20 cellular contexts compared by ENCODE assay signal in genomic region chr11:47007579-47007978, GRCh38.
A peak's percentile ranks its signal among the peaks of the same experiment; 100 is the strongest.
DNase-seq lines count a peak whose midpoint lies in the region; ATAC-seq, FAIRE-seq and TF ChIP-seq lines count a peak whose summit lies in the region.
"Had no signal": no experiment of that assay in that cellular context is flagged by ENCODE, and none has a peak within 500 bp of the region (broad histone marks: within the 10 kb centered on the region; RNA-seq: fewer than 3 reads in every experiment).

No MANE protein-coding gene starts in this region.

- H2AK5ac ChIP-seq in mesenchymal stem cell (ENCODE audit: low read length, severe bottlenecking) = no peak overlapping the region

- DNase-seq in BE2C (peak; percentile 28), NCI-H446 (lab: John Stamatoyannopoulos, UW) (peak; percentile 10 to 41), SK-N-DZ (ENCODE audit: low spot score) (peak; percentile 33), mesenchymal stem cell (peak; percentile 21), islet precursor cell (no peak), small intestine (no peak)
- DNase-seq: C1 segment of cervical spinal cord, DMS53, H7, MG63, NCI-H1092, NCI-H146, NCI-H2081, NCI-H2227 treated with DMSO at 0.1 percent for 48 hours, Peyer's patch, Right ventricle myocardium superior had no signal

- H2BK12ac ChIP-seq in mesenchymal stem cell (ENCODE audit: low read length in 2 of 2) = no peak overlapping the region

- no peak overlapping the region for H2AFZ ChIP-seq in mesenchymal stem cell (ENCODE audit: low read depth, low read length)

- no peak overlapping the region for H3K14ac ChIP-seq in mesenchymal stem cell (ENCODE audit: low read length in 2 of 2)

- H3K27ac ChIP-seq in mesenchymal stem cell (ENCODE audit: low read length, poor library complexity, severe bottlenecking) (no peak overlapping the region), small intestine (ENCODE audit: low read depth in 1 of 2, low read length in 1 of 2) (no peak overlapping the region)
- H3K27ac ChIP-seq: KMS-11, Peyer's patch had no signal

- H3K4ac ChIP-seq in mesenchymal stem cell (ENCODE audit: low read depth in 1 of 2, low read length in 2 of 2) = no peak overlapping the region

- no peak for FAIRE-seq in small intestine (lab: Jason Lieb, UNC)
- FAIRE-seq: A204.1 had no signal

- H3K79me1 ChIP-seq in mesenchymal stem cell (replicated peaks; ENCODE audit: low read length, poor library complexity, severe bottlenecking) = peaks cover 15% of the 10 kb centered on the region

- TF ChIP-seq CTCF in BE2C (IDR thresholded peaks at IDR 0.05; ENCODE audit: low read depth, low read length) = no peak

- no peak overlapping the region for H3K4me2 ChIP-seq in mesenchymal stem cell (ENCODE audit: low read length, poor library complexity, severe bottlenecking)
- H3K4me2 ChIP-seq: KMS-11 had no signal

- H3K27me3 ChIP-seq in BE2C (no peaks in the 10 kb centered on the region), mesenchymal stem cell (ENCODE audit: control insufficient read depth in 1 of 2, insufficient read depth in 1 of 2, low read length in 2 of 2) (no peaks in the 10 kb centered on the region), small intestine (ENCODE audit: control insufficient read depth in 2 of 2, insufficient read depth in 2 of 2, low read length in 2 of 2) (no peaks in the 10 kb centered on the region)
- H3K27me3 ChIP-seq: MG63, Peyer's patch had no signal

- ATAC-seq in GM18511 (IDR thresholded peaks at IDR 0.05; ENCODE audit: unreplicated experiment) (no peak), HG02588 (IDR thresholded peaks at IDR 0.05; ENCODE audit: unreplicated experiment) (no peak)

- no peak overlapping the region for H2BK15ac ChIP-seq in mesenchymal stem cell (ENCODE audit: low read depth, poor library complexity, severe bottlenecking)

- no peak overlapping the region for H3K9ac ChIP-seq in mesenchymal stem cell (ENCODE audit: low read length)
- H3K9ac ChIP-seq: KMS-11 had no signal

- H3K9me3 ChIP-seq in BE2C (no peaks in the 10 kb centered on the region), mesenchymal stem cell (ENCODE audit: control insufficient read depth, low read length) (no peaks in the 10 kb centered on the region), small intestine (ENCODE audit: control insufficient read depth, low read depth) (no peaks in the 10 kb centered on the region)
- H3K9me3 ChIP-seq: MG63, Peyer's patch had no signal

- H3K36me3 ChIP-seq in BE2C (no peaks in the 10 kb centered on the region), mesenchymal stem cell (ENCODE audit: control insufficient read depth in 1 of 2, insufficient read depth in 2 of 2, low read depth in 1 of 2, low read length in 2 of 2) (no peaks in the 10 kb centered on the region), small intestine (ENCODE audit: control insufficient read depth in 2 of 2, insufficient read depth in 2 of 2, low read length in 2 of 2) (no peaks in the 10 kb centered on the region)
- H3K36me3 ChIP-seq: MG63, Peyer's patch had no signal

- H3K4me3 ChIP-seq in BE2C (ENCODE audit: low read depth, low read length) = no peak overlapping the region
- H3K4me3 ChIP-seq in mesenchymal stem cell (ENCODE audit: insufficient read depth in 1 of 2, low read depth in 1 of 2, low read length in 2 of 2) = no peak overlapping the region
- H3K4me3 ChIP-seq in small intestine (ENCODE audit: low read depth in 1 of 2, low read length in 2 of 2) = no peak overlapping the region
- H3K4me3 ChIP-seq: MG63, Peyer's patch had no signal

- no peak overlapping the region for H3K18ac ChIP-seq in mesenchymal stem cell (ENCODE audit: low read depth in 1 of 2, low read length in 2 of 2)

- H3K23ac ChIP-seq in mesenchymal stem cell (ENCODE audit: low read length in 2 of 2) = no peak overlapping the region

- H3K4me1 ChIP-seq in BE2C (no peaks in the 10 kb centered on the region; the same call in 1 of the 2 replicates), mesenchymal stem cell (ENCODE audit: control insufficient read depth, insufficient read depth, low read depth, low read length) (peaks cover 3% of the 10 kb centered on the region), small intestine (ENCODE audit: control insufficient read depth in 2 of 2, insufficient read depth in 1 of 2, low read depth in 1 of 2, low read length in 1 of 2) (peaks cover 0 to 6% of the 10 kb centered on the region in 2 donors)

- no peak overlapping the region for H2BK5ac ChIP-seq in mesenchymal stem cell (ENCODE audit: low read depth, low read length, poor library complexity, severe bottlenecking)

- no peak overlapping the region for H4K91ac ChIP-seq in mesenchymal stem cell (ENCODE audit: low read length)

- 69% methylated on average over 2 of the region's 2 CpGs for WGBS in mesenchymal stem cell
- WGBS in small intestine, 3 donors = 46 to 57% (median 53%) methylated on average over 2 of the region's 2 CpGs

- no peak overlapping the region for H2BK120ac ChIP-seq in mesenchymal stem cell (ENCODE audit: low read depth, low read length)

- H4K8ac ChIP-seq in mesenchymal stem cell (ENCODE audit: low read length) = no peak overlapping the region

Comparison
In these comparisons a context has a peak if more than half of its experiments do, and no peak if none do; other contexts are left out.
1. DNase-seq: peak in BE2C (single experiment), NCI-H446 (2 of 2), SK-N-DZ (single experiment) and mesenchymal stem cell (single experiment); none in islet precursor cell (single experiment) and small intestine (single experiment).